ENCODE assay signal across 9 cellular contexts in the genomic region with DNA sequence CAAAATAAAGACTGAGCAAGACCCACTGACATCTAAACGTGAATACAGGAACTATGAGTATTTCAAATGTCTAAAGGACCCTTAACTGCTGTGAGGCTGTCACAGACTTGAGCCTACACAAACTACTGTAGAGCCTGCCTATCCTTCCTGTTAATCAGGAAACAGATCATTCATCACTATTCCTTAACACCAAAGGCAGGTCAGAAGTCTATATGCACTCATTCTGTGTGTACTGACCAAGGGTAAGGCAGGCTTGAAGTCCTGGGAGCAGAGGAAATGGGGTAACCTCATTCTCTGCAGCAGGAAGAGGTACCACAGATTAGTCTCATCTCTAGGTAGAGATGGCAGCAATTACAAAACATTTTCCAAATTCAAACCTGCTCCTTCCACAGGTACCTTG. TPM values are rescaled to one million over a fixed set of nuclear protein-coding genes. Genes with fewer than 3 reads are reported as not detected.
A peak's percentile ranks its signal among the peaks of the same experiment; 100 is the strongest.
DNase-seq lines count a peak whose midpoint lies in the region; ATAC-seq and TF ChIP-seq lines count a peak whose summit lies in the region.
"Had no signal": no experiment of that assay in that cellular context is flagged by ENCODE, and none has a peak within 500 bp of the region (broad histone marks: within the 10 kb centered on the region; RNA-seq: fewer than 3 reads in every experiment).

No MANE protein-coding gene starts in this region.

- H3K27ac ChIP-seq in ectodermal cell (ENCODE audit: insufficient read depth, low read depth, low read length, poor library complexity, severe bottlenecking) (peak overlapping the region; percentile 76), mucosa of rectum (ENCODE audit: low read depth in 2 of 2, low read length in 2 of 2) (peak overlapping the region; percentile 38 to 39), uterus (peak overlapping the region; percentile 60 to 87)

- TF ChIP-seq POLR2A in uterus (IDR thresholded peaks at IDR 0.05) = no peak

- H3K4me1 ChIP-seq in ectodermal cell (ENCODE audit: control insufficient read depth, insufficient read depth, low read length) = peaks cover 59% of the 10 kb centered on the region
- H3K4me1 ChIP-seq in mucosa of rectum (ENCODE audit: control insufficient read depth in 2 of 2, insufficient read depth in 2 of 2, low read length in 2 of 2) = peaks cover 24 to 26% of the 10 kb centered on the region in 2 donors
- peaks cover 23 to 30% of the 10 kb centered on the region in 2 donors for H3K4me1 ChIP-seq in uterus

- no peak overlapping the region for H3K4me3 Mint-ChIP-seq in activated CD8-positive, alpha-beta memory T cell treated with anti-CD3 and anti-CD28 coated beads, Interleukin-2, amount 10 ng/mL, durations not matched to agents 7 days and 5 days

- CTCF ChIA-PET in activated CD8-positive, alpha-beta memory T cell treated with anti-CD3 and anti-CD28 coated beads, Interleukin-2, amount 10 ng/mL, durations not matched to agents 7 days and 5 days (lab: Charles Lee) = interaction anchor here (0.8 to 2.5 kb wide), 5 partner anchors 14 to 66 kb away, joined by 3 to 9 read pairs (median 3); no protein-coding TSS in a partner anchor

- no peaks in the 10 kb centered on the region for H3K9me3 Mint-ChIP-seq in activated CD8-positive, alpha-beta memory T cell treated with anti-CD3 and anti-CD28 coated beads, Interleukin-2, amount 10 ng/mL, durations not matched to agents 7 days and 5 days (ENCODE audit: low read depth)

- H3K27me3 ChIP-seq in ectodermal cell (ENCODE audit: control insufficient read depth, insufficient read depth, low read length, poor library complexity, severe bottlenecking) (no peaks in the 10 kb centered on the region), mucosa of rectum (ENCODE audit: control insufficient read depth in 2 of 2, insufficient read depth in 2 of 2, low read length in 2 of 2) (no peaks in the 10 kb centered on the region), uterus (no peaks in the 10 kb centered on the region)

- DNase-seq in activated CD8-positive, alpha-beta memory T cell treated with anti-CD3 and anti-CD28 coated beads, Interleukin-2, amount 10 ng/mL, durations not matched to agents 7 days and 5 days = no peak
- DNase-seq in activated CD8-positive, alpha-beta memory T cell treated with anti-CD3 and anti-CD28 coated beads, Interleukin-2, amount 50 U/mL, for 4 hours = no peak
- DNase-seq in uterus (no peak), germinal center (ENCODE audit: low spot score) (no peak), DMS 273 treated with DMSO at 0.1 percent for 48 hours (lab: John Stamatoyannopoulos, UW) (no peak)
- DNase-seq in activated CD8-positive, alpha-beta memory T cell treated with anti-CD3 and anti-CD28 coated beads for 24 hours = no peak
- DNase-seq: activated CD4-positive, CD25-positive, alpha-beta regulatory T cell treated with anti-CD3 and anti-CD28 coated beads, Interleukin-2, amount 50 U/mL, for 72 hours had no signal

- no peaks in the 10 kb centered on the region for H3K27me3 Mint-ChIP-seq in activated CD8-positive, alpha-beta memory T cell treated with anti-CD3 and anti-CD28 coated beads, Interleukin-2, amount 10 ng/mL, durations not matched to agents 7 days and 5 days

- H3K9ac ChIP-seq in mucosa of rectum (ENCODE audit: low read depth in 1 of 2, low read length in 2 of 2) = peak overlapping the region in 1 of 2 donors; percentile 35

- H3K36me3 ChIP-seq in ectodermal cell (ENCODE audit: control insufficient read depth, insufficient read depth, low read length) (no peaks in the 10 kb centered on the region), mucosa of rectum (ENCODE audit: control insufficient read depth in 2 of 2, insufficient read depth in 2 of 2, low read length in 2 of 2) (no peaks in the 10 kb centered on the region), uterus (no peaks in the 10 kb centered on the region)

- ATAC-seq in activated CD8-positive, alpha-beta memory T cell treated with anti-CD3 and anti-CD28 coated beads, Interleukin-2, amount 10 ng/mL, durations not matched to agents 7 days and 5 days = peak; percentile 55

- TF ChIP-seq CTCF in uterus (IDR thresholded peaks at IDR 0.05) = no peak

- H3K4me1 Mint-ChIP-seq in activated CD8-positive, alpha-beta memory T cell treated with anti-CD3 and anti-CD28 coated beads, Interleukin-2, amount 10 ng/mL, durations not matched to agents 7 days and 5 days = peaks cover 21% of the 10 kb centered on the region

- H3K9me3 ChIP-seq in ectodermal cell (ENCODE audit: control insufficient read depth, low read length) (no peaks in the 10 kb centered on the region), mucosa of rectum (ENCODE audit: control insufficient read depth in 2 of 2, low read length in 2 of 2) (no peaks in the 10 kb centered on the region), uterus (no peaks in the 10 kb centered on the region)

- H3K27ac Mint-ChIP-seq in activated CD8-positive, alpha-beta memory T cell treated with anti-CD3 and anti-CD28 coated beads, Interleukin-2, amount 10 ng/mL, durations not matched to agents 7 days and 5 days = no peak overlapping the region

- intact Hi-C loops in uterus (cut with DNase I; ENCODE audit: low total_unique reads) = no loop called here

- 4 to 19% methylated on average over 1 of the region's 1 CpG for WGBS in ectodermal cell, 2 experiments

- no peak overlapping the region for H3K4me3 ChIP-seq in ectodermal cell (ENCODE audit: insufficient read depth, low read depth, low read length)
- no peak overlapping the region for H3K4me3 ChIP-seq in mucosa of rectum (ENCODE audit: low read length in 2 of 2)
- H3K4me3 ChIP-seq in uterus = no peak overlapping the region

- peaks cover 9% of the 10 kb centered on the region for H3K36me3 Mint-ChIP-seq in activated CD8-positive, alpha-beta memory T cell treated with anti-CD3 and anti-CD28 coated beads, Interleukin-2, amount 10 ng/mL, durations not matched to agents 7 days and 5 days

RNA-seq across cellular contexts. Expression of gene NPTN, which starts 30.7 kb away (rescaled TPM):
- total RNA-seq in activated CD8-positive, alpha-beta memory T cell treated with anti-CD3 and anti-CD28 coated beads, Interleukin-2, amount 10 ng/mL, durations not matched to agents 7 days and 5 days = 10 to 100 TPM; 45.5 to 54.0 TPM
- polyA plus RNA-seq in ectodermal cell (2013, experiment 1 of 4) = 112 TPM
- polyA plus RNA-seq in ectodermal cell (2013, experiment 2 of 4) = 101 TPM
- 94.8 TPM for polyA plus RNA-seq in ectodermal cell (2013, experiment 3 of 4)
- polyA plus RNA-seq in ectodermal cell (2013, experiment 4 of 4) = 109 TPM
- total RNA-seq in uterus = 100 to 1,000 TPM; 159 to 356 (median 215) TPM
